In the genomic region with DNA sequence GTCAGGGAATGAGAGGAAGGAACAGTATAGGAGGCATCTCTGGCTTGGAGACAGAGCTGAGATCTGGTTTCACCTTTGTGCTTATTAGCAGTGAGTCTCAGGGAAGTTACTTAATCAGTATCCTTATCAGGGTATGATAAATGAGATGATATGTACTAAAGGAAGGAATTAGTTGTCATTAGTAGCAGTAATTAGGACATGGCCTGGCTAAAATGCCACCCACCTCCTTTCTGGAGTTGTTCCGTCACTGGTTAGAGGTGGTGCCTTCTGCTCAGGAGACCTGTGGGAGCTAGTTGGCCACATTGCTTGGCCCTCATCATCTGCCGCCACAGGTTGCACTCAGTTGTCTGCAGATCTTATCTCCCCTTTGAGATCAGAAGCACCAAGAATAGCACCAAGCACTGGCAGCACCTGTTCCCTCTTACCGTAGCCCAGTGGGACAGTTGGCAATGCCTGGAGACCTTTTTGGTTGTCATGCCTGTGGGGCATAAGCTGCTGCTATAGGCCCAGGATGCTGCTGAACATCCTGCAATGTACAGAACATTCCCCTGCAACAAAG, we compare ENCODE assay signal across 28 cellular contexts. TPM values are rescaled to one million over a fixed set of nuclear protein-coding genes. Genes with fewer than 3 reads are reported as not detected.
DNase-seq lines count a peak whose midpoint lies in the region; ATAC-seq, FAIRE-seq and TF ChIP-seq lines count a peak whose summit lies in the region.
"Had no signal": no experiment of that assay in that cellular context is flagged by ENCODE, and none has a peak within 500 bp of the region (broad histone marks: within the 10 kb centered on the region; RNA-seq: fewer than 3 reads in every experiment).

No MANE protein-coding gene starts in this region.

- H3K4me1 Mint-ChIP-seq in activated CD4-positive, alpha-beta T cell treated with anti-CD3 and anti-CD28 coated beads for 36 hours, result peaks cover 16% of the 10 kb centered on the region

- peaks cover 10% of the 10 kb centered on the region for H3K4me1 ChIP-seq in hepatocyte (ENCODE audit: insufficient read depth)
- H3K4me1 ChIP-seq in small intestine (ENCODE audit: control insufficient read depth in 2 of 2, insufficient read depth in 1 of 2, low read depth in 1 of 2, low read length in 1 of 2), result peaks cover 0 to 8% of the 10 kb centered on the region in 2 donors
- peaks cover 7% of the 10 kb centered on the region for H3K4me1 ChIP-seq in right cardiac atrium (ENCODE audit: control insufficient read depth, insufficient read depth, low read length)

- no peaks in the 10 kb centered on the region for H3K9me2 ChIP-seq in hepatocyte (replicated peaks; ENCODE audit: insufficient read depth)

- H3K4me2 ChIP-seq in hepatocyte, result no peak overlapping the region

- POLR2A ChIA-PET in activated CD4-positive, alpha-beta T cell treated with anti-CD3 and anti-CD28 coated beads for 36 hours (lab: Charles Lee), result interaction anchor here (0.6 kb wide), 1 partner anchor 9 kb away, joined by 5 read pairs; no protein-coding TSS in a partner anchor

- H3K9me3 Mint-ChIP-seq in activated CD4-positive, alpha-beta T cell treated with anti-CD3 and anti-CD28 coated beads for 36 hours (ENCODE audit: low read depth), result no peaks in the 10 kb centered on the region
- H3K9me3 Mint-ChIP-seq: CD14-positive monocyte had no signal

- peaks cover 24% of the 10 kb centered on the region for H3K79me2 ChIP-seq in hepatocyte

- H4K20me1 ChIP-seq in hepatocyte (ENCODE audit: insufficient read depth, poor library complexity, severe bottlenecking), result no peaks in the 10 kb centered on the region

- H3K27me3 ChIP-seq in hepatocyte, result no peaks in the 10 kb centered on the region
- no peaks in the 10 kb centered on the region for H3K27me3 ChIP-seq in small intestine (ENCODE audit: control insufficient read depth in 2 of 2, insufficient read depth in 2 of 2, low read length in 2 of 2)
- H3K27me3 ChIP-seq in right cardiac atrium (ENCODE audit: control insufficient read depth, insufficient read depth), result no peaks in the 10 kb centered on the region
- H3K27me3 ChIP-seq: BE2C, MG63 had no signal

- ATAC-seq in right cardiac atrium, result no peak
- ATAC-seq in activated CD4-positive, alpha-beta T cell treated with anti-CD3 and anti-CD28 coated beads for 36 hours, result no peak

- no peaks in the 10 kb centered on the region for H3K9me3 ChIP-seq in hepatocyte (ENCODE audit: low read depth)
- no peaks in the 10 kb centered on the region for H3K9me3 ChIP-seq in small intestine (ENCODE audit: control insufficient read depth, low read depth)
- no peaks in the 10 kb centered on the region for H3K9me3 ChIP-seq in right cardiac atrium (ENCODE audit: control insufficient read depth, low read length)
- H3K9me3 ChIP-seq: BE2C, MG63 had no signal

- TF ChIP-seq CTCF in hepatocyte (IDR thresholded peaks at IDR 0.05; ENCODE audit: poor library complexity), result no peak

- DNase-seq in NCI-H146 (lab: John Stamatoyannopoulos, UW) (peak; percentile 17), NCI-H146 treated with DMSO at 0.1 percent for 48 hours (lab: John Stamatoyannopoulos, UW; ENCODE audit: unreplicated experiment) (no peak), hepatocyte (ENCODE audit: low spot score) (no peak), small intestine (peak; percentile 74), right cardiac atrium (no peak)
- DNase-seq in Jurkat, Clone E6-1 (ENCODE audit: low read depth, low spot score), result peak; percentile 37
- no peak for DNase-seq in activated CD4-positive, alpha-beta T cell treated with anti-CD3 and anti-CD28 coated beads for 36 hours
- no peak for DNase-seq in stimulated activated CD4-positive, alpha-beta T cell treated with anti-CD3 and anti-CD28 coated beads, Interleukin-2, amount 100 ng/mL, for 48 hours
- DNase-seq: ACHN, BE2C, DMS53, GOT3, HCEC 1CT, KG1, MG63, NCI-H1105 treated with DMSO at 0.1 percent for 48 hours, NCI-H1694, NCI-H2029 treated with DMSO at 0.1 percent for 48 hours, NCI-H226, NCI-H510A, NCI-H69, SHP77 had no signal

- intact Hi-C loops in right cardiac atrium (cut with DNase I), result loop anchor here in 2 of 4 donors (10.0 kb wide), 1 partner anchor 111 kb away; a partner anchor contains a TSS
- intact Hi-C loops in activated CD4-positive, alpha-beta T cell treated with anti-CD3 and anti-CD28 coated beads for 36 hours (cut with DNase I, micrococcal nuclease), result no loop called here

- H3K4me3 ChIP-seq in Jurkat, Clone E6-1 (ENCODE audit: low read length), result no peak overlapping the region
- H3K4me3 ChIP-seq in hepatocyte (no peak overlapping the region), small intestine (ENCODE audit: low read depth in 1 of 2, low read length in 2 of 2) (no peak overlapping the region), right cardiac atrium (ENCODE audit: low read length) (no peak overlapping the region)
- H3K4me3 ChIP-seq: MG63 had no signal

- H3K36me3 Mint-ChIP-seq in activated CD4-positive, alpha-beta T cell treated with anti-CD3 and anti-CD28 coated beads for 36 hours (ENCODE audit: low read depth), result peaks cover 17% of the 10 kb centered on the region

- peak overlapping the region; percentile 62 for H3K27ac ChIP-seq in hepatocyte
- peak overlapping the region; percentile 24 to 28 for H3K27ac ChIP-seq in small intestine (ENCODE audit: low read depth in 1 of 2, low read length in 1 of 2)
- no peak overlapping the region for H3K27ac ChIP-seq in right cardiac atrium (ENCODE audit: low read length)
- H3K27ac ChIP-seq: 22Rv1 had no signal

- H3K27me3 Mint-ChIP-seq in activated CD4-positive, alpha-beta T cell treated with anti-CD3 and anti-CD28 coated beads for 36 hours, result no peaks in the 10 kb centered on the region

- no peak overlapping the region for H3K27ac Mint-ChIP-seq in activated CD4-positive, alpha-beta T cell treated with anti-CD3 and anti-CD28 coated beads for 36 hours

- FAIRE-seq in small intestine (lab: Jason Lieb, UNC), result no peak
- FAIRE-seq: G401.6, HTR-8/SVneo had no signal

- H2AFZ ChIP-seq in hepatocyte, result no peak overlapping the region

- CTCF ChIA-PET in activated CD4-positive, alpha-beta T cell treated with anti-CD3 and anti-CD28 coated beads for 36 hours (lab: Charles Lee), result interaction anchor here (1.4 kb wide), 1 partner anchor 110 kb away, joined by 3 read pairs; no protein-coding TSS in a partner anchor

- no peaks in the 10 kb centered on the region for H3K36me3 ChIP-seq in hepatocyte (replicated peaks; ENCODE audit: insufficient read depth, low read depth)
- peaks cover 1 to 6% of the 10 kb centered on the region in 2 donors for H3K36me3 ChIP-seq in small intestine (ENCODE audit: control insufficient read depth in 2 of 2, insufficient read depth in 2 of 2, low read length in 2 of 2)

- H3K4me3 Mint-ChIP-seq in activated CD4-positive, alpha-beta T cell treated with anti-CD3 and anti-CD28 coated beads for 36 hours, result no peak overlapping the region

- WGBS in hepatocyte (ENCODE audit: low lambda C conversion rate, missing lambda C conversion rate), result 81% methylated on average over 3 of the region's 3 CpGs
- 34 to 73% (median 64%) methylated on average over 3 of the region's 3 CpGs for WGBS in small intestine, 3 donors
- WGBS in right cardiac atrium, result 89% methylated on average over 3 of the region's 3 CpGs

RNA-seq across cellular contexts. Expression of a gene that starts 4.7 kb away (rescaled TPM):
- 12.0 TPM for polyA plus RNA-seq in Jurkat, Clone E6-1 (2012; ENCODE audit: insufficient read depth, insufficient read length)
- total RNA-seq in hepatocyte (6.7 and 14.5 TPM in 2 replicates), right cardiac atrium (1 to 10 TPM; 4.2 to 7.2 (median 6.3) TPM)
- polyA plus RNA-seq in hepatocyte (6.8 and 9.7 TPM in 2 replicates), small intestine (1 to 10 TPM; 4.6 to 9.2 (median 8.9) TPM), right cardiac atrium (3.0 TPM)
- 10 to 100 TPM in 1 of 2 experiments, 1 to 10 TPM in 1; 9.5 to 11.1 TPM for total RNA-seq in activated CD4-positive, alpha-beta T cell treated with anti-CD3 and anti-CD28 coated beads for 36 hours

RNA-seq across cellular contexts. Expression of a gene that starts 21.0 kb away (rescaled TPM):
- polyA plus RNA-seq in Jurkat, Clone E6-1 (2012; ENCODE audit: insufficient read depth, insufficient read length), result 4.9 TPM
- total RNA-seq in hepatocyte (67.6 and 67.9 TPM in 2 replicates), right cardiac atrium (1 to 10 TPM; 1.6 to 3.1 (median 2.0) TPM)
- polyA plus RNA-seq in hepatocyte (44.3 and 54.2 TPM in 2 replicates), small intestine (10 to 100 TPM; 20.7 to 67.6 (median 34.2) TPM), right cardiac atrium (1.8 TPM)
- total RNA-seq in activated CD4-positive, alpha-beta T cell treated with anti-CD3 and anti-CD28 coated beads for 36 hours, result 1 to 10 TPM; 5.1 to 5.7 TPM

RNA-seq across cellular contexts. Expression of a gene that starts 46.3 kb away (rescaled TPM):
- not detected for polyA plus RNA-seq in Jurkat, Clone E6-1 (2012; ENCODE audit: insufficient read depth, insufficient read length)
- total RNA-seq in hepatocyte (not detected in 2 replicates), right cardiac atrium (not detected)
- polyA plus RNA-seq in hepatocyte (0.11 and 0.61 TPM in 2 replicates), small intestine (not detected), right cardiac atrium (not detected)
- under 1 TPM in 1 of 2 experiments, not detected in 1; 0.21 TPM for total RNA-seq in activated CD4-positive, alpha-beta T cell treated with anti-CD3 and anti-CD28 coated beads for 36 hours
- total RNA-seq: Daoy, SK-MEL-5 had no signal
- polyA plus RNA-seq: CD14-positive monocyte had no signal

Comparison
In these comparisons a context has a peak if more than half of its experiments do, and no peak if none do; other contexts are left out.
1. DNase-seq: peak in NCI-H146 (single experiment), Jurkat, Clone E6-1 (single experiment) and small intestine (single experiment); none in NCI-H146 treated with DMSO at 0.1 percent for 48 hours (single experiment), hepatocyte (single experiment), right cardiac atrium (0 of 3), activated CD4-positive, alpha-beta T cell treated with anti-CD3 and anti-CD28 coated beads for 36 hours (single experiment) and stimulated activated CD4-positive, alpha-beta T cell treated with anti-CD3 and anti-CD28 coated beads, Interleukin-2, amount 100 ng/mL, for 48 hours (0 of 2).
2. RNA of a gene that starts 21.0 kb away (total RNA-seq): 67.6 to 67.9 TPM in hepatocyte; 5.1 to 5.7 TPM in activated CD4-positive, alpha-beta T cell treated with anti-CD3 and anti-CD28 coated beads for 36 hours and 1.6 to 3.1 TPM in right cardiac atrium; every median in the first group is over 10 times any median in the second.